In the genomic region with DNA sequence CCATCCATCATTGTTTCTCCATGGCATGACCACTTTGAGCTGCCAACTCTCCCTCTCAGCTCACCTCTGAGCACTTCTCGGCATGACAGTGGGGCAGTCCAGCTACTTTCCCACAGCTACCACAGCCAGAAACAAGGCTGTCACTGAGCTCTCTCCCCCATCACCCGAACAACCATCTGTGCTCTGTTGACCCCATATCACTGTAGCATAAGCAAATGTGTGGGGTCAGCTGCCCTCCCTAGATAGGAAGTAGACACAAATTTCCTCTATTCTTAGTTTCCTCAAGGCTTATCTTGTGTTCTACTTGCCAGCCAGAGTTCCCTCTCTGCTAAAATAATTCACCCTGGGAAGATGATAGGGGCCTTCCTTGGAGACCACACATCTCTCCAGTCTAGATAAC, we compare ENCODE assay signal across 22 cellular contexts.
DNase-seq lines count a peak whose midpoint lies in the region; ATAC-seq and TF ChIP-seq lines count a peak whose summit lies in the region.
"Had no signal": no experiment of that assay in that cellular context is flagged by ENCODE, and none has a peak within 500 bp of the region (broad histone marks: within the 10 kb centered on the region; RNA-seq: fewer than 3 reads in every experiment).

No MANE protein-coding gene starts in this region.

- DNase-seq in cardiac muscle cell (ENCODE audit: low read depth in 1 of 2, low spot score in 1 of 2) (peak in 1 of 2 donors; percentile 39), heart right ventricle (no peak), OCI-M2 (lab: John Stamatoyannopoulos, UW; ENCODE audit: unreplicated experiment) (peak; percentile 82), suprapubic skin (ENCODE audit: low spot score in 2 of 2) (no peak), middle frontal gyrus (ENCODE audit: extremely low spot score, low spot score) (no peak), NOMO-1 treated with DMSO at 0.1 percent for 48 hours (lab: John Stamatoyannopoulos, UW; ENCODE audit: unreplicated experiment) (no peak)
- no peak for DNase-seq in activated CD4-positive, alpha-beta T cell treated with anti-CD3 and anti-CD28 coated beads, Interleukin-2, amount 50 U/mL, for 1 hour
- DNase-seq: 8988T; activated T-cell treated with anti-CD3 and anti-CD28 coated beads, Interleukin-2, amount 50 U/mL, for 72 hours; DMS53; effector memory CD4-positive, alpha-beta T cell; MG63; naive thymus-derived CD4-positive, alpha-beta T cell; NCI-H1436 treated with DMSO at 0.1 percent for 48 hours; NCI-H2171 treated with DMSO at 0.1 percent for 48 hours; NCI-H69; right cardiac atrium; stimulated activated naive CD8-positive, alpha-beta T cell treated with anti-CD3 and anti-CD28 coated beads, Interleukin-15, Interleukin-2, amounts not matched to agents 100 U/mL and 50 U/mL, for 24 hours; T-helper 2 cell; uterus had no signal

- H3K27me3 ChIP-seq in cardiac muscle cell (no peaks in the 10 kb centered on the region), heart right ventricle (no peaks in the 10 kb centered on the region), esophagus (ENCODE audit: control insufficient read depth in 1 of 2, insufficient read depth in 2 of 2, low read length in 2 of 2) (no peaks in the 10 kb centered on the region), suprapubic skin (no peaks in the 10 kb centered on the region)
- H3K27me3 ChIP-seq: MG63, SJSA1, uterus had no signal

- H3K9me3 ChIP-seq in cardiac muscle cell (ENCODE audit: low read depth) (no peaks in the 10 kb centered on the region), heart right ventricle (no peaks in the 10 kb centered on the region), esophagus (ENCODE audit: control insufficient read depth in 2 of 2, insufficient read depth in 1 of 2, low read depth in 1 of 2, low read length in 1 of 2) (no peaks in the 10 kb centered on the region), suprapubic skin (no peaks in the 10 kb centered on the region)
- H3K9me3 ChIP-seq: MG63, SJSA1, uterus had no signal

- H3K4me3 ChIP-seq in cardiac muscle cell = no peak overlapping the region
- no peak overlapping the region for H3K4me3 ChIP-seq in heart right ventricle
- no peak overlapping the region for H3K4me3 ChIP-seq in esophagus (ENCODE audit: low read depth in 1 of 2, low read length in 2 of 2)
- no peak overlapping the region for H3K4me3 ChIP-seq in suprapubic skin
- H3K4me3 ChIP-seq: MG63, SJSA1, uterus had no signal

- intact Hi-C loops in heart right ventricle (cut with DNase I) = loop anchor here in 1 of 10 donors (10.0 kb wide), 1 partner anchor 95 kb away; no protein-coding TSS in a partner anchor

- no peak for ATAC-seq in heart right ventricle
- ATAC-seq: activated T-cell treated with anti-CD3 and anti-CD28 coated beads, Interleukin-2, amount 50 U/mL, for 72 hours; naive thymus-derived CD4-positive, alpha-beta T cell; right cardiac atrium; stimulated activated naive CD8-positive, alpha-beta T cell treated with anti-CD3 and anti-CD28 coated beads, Interleukin-15, Interleukin-2, amounts not matched to agents 100 U/mL and 50 U/mL, for 24 hours had no signal

- H3K36me3 ChIP-seq in cardiac muscle cell (no peaks in the 10 kb centered on the region), heart right ventricle (no peaks in the 10 kb centered on the region), esophagus (ENCODE audit: control insufficient read depth in 2 of 2, insufficient read depth in 2 of 2, low read length in 1 of 2) (no peaks in the 10 kb centered on the region), suprapubic skin (no peaks in the 10 kb centered on the region)
- H3K36me3 ChIP-seq: MG63, SJSA1, uterus had no signal

- H3K4me1 ChIP-seq in cardiac muscle cell (ENCODE audit: low read depth) (peaks cover 21% of the 10 kb centered on the region), heart right ventricle (peaks cover 0 to 39% (median 11%) of the 10 kb centered on the region in 9 donors), esophagus (ENCODE audit: control insufficient read depth in 2 of 2, insufficient read depth in 2 of 2, low read length in 1 of 2) (peaks cover 0 to 7% of the 10 kb centered on the region in 2 donors), suprapubic skin (peaks cover 38% of the 10 kb centered on the region)

- TF ChIP-seq CTCF in cardiac muscle cell (IDR thresholded peaks at IDR 0.05; ENCODE audit: low read depth, low read length) = no peak
- no peak for TF ChIP-seq CTCF in heart right ventricle (IDR thresholded peaks at IDR 0.05)
- TF ChIP-seq CTCF in suprapubic skin (IDR thresholded peaks at IDR 0.05) = no peak

- 47 to 54% methylated on average over 2 of the region's 2 CpGs for WGBS in heart right ventricle, 2 donors
- 58 to 59% methylated on average over 2 of the region's 2 CpGs for WGBS in esophagus, 2 donors
- WGBS in suprapubic skin = 68% methylated on average over 2 of the region's 2 CpGs

- no peak for TF ChIP-seq POLR2A in suprapubic skin (IDR thresholded peaks at IDR 0.05)

- TF ChIP-seq EP300 in suprapubic skin (IDR thresholded peaks at IDR 0.05) = no peak

- peak overlapping the region; percentile 81 for H3K27ac ChIP-seq in cardiac muscle cell
- H3K27ac ChIP-seq in heart right ventricle = no peak overlapping the region
- peak overlapping the region; percentile 37 to 46 for H3K27ac ChIP-seq in esophagus (ENCODE audit: low read depth in 2 of 2, low read length in 1 of 2)
- H3K27ac ChIP-seq in suprapubic skin = peak overlapping the region; percentile 27
- H3K27ac ChIP-seq: SJSA1, uterus had no signal

Comparison
In these comparisons a context has a peak if more than half of its experiments do, and no peak if none do; other contexts are left out.
1. H3K27ac ChIP-seq: peak in cardiac muscle cell (single experiment), esophagus (2 of 2) and suprapubic skin (single experiment); none in heart right ventricle (0 of 10).